8 cellular contexts compared by ENCODE assay signal in the genomic region with DNA sequence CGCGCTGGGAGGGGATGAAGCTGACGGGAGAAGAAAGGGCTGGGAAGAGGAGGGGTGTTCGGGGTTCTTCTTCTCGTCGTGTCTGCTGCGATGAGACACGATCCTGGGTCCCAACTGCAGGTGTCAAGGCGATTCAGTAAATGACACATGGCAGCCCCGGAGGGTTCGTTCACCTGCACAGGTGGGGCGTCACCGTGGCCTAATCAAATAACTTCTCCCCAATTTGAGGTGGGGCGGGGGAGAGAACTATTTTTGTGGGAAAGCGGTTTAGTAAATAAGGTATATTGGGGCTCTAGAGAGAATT. TPM values are rescaled to one million over a fixed set of nuclear protein-coding genes. Genes with fewer than 3 reads are reported as not detected.
A peak's percentile ranks its signal among the peaks of the same experiment; 100 is the strongest.
DNase-seq lines count a peak whose midpoint lies in the region; ATAC-seq and TF ChIP-seq lines count a peak whose summit lies in the region.

No MANE protein-coding gene starts in this region.

- peaks cover 71% of the 10 kb centered on the region for H3K27me3 Mint-ChIP-seq in central memory CD8-positive, alpha-beta T cell
- H3K27me3 Mint-ChIP-seq in natural killer cell (ENCODE audit: low read depth in 2 of 2): peaks cover 46 to 47% of the 10 kb centered on the region in 2 donors

- peaks cover 3% of the 10 kb centered on the region for H3K36me3 Mint-ChIP-seq in central memory CD8-positive, alpha-beta T cell (ENCODE audit: insufficient read depth)
- no peaks in the 10 kb centered on the region for H3K36me3 Mint-ChIP-seq in natural killer cell

- no peak overlapping the region for H3K9ac ChIP-seq in HUES6 (ENCODE audit: low read length)

- TF ChIP-seq CTCF in BJ (IDR thresholded peaks at IDR 0.05; ENCODE audit: insufficient read depth, low read depth, low read length) (no peak), natural killer cell (IDR thresholded peaks at IDR 0.05) (no peak)

- no peak for ATAC-seq in central memory CD8-positive, alpha-beta T cell (replicated peaks; ENCODE audit: extremely low read depth, poor library complexity, severe bottlenecking)
- no peak for ATAC-seq in natural killer cell
- ATAC-seq in HG02623 (IDR thresholded peaks at IDR 0.05; ENCODE audit: unreplicated experiment): no peak
- no peak for ATAC-seq in HG02870 (IDR thresholded peaks at IDR 0.05; ENCODE audit: unreplicated experiment)

- no peak overlapping the region for H3K27ac Mint-ChIP-seq in central memory CD8-positive, alpha-beta T cell (ENCODE audit: low read depth)
- H3K27ac Mint-ChIP-seq in natural killer cell: peak overlapping the region in 1 of 2 donors; percentile 52

- DNase-seq in BJ (ENCODE audit: low read depth) (no peak), natural killer cell (no peak)
- DNase-seq in central memory CD8-positive, alpha-beta T cell (ENCODE audit: low spot score in 2 of 2): no peak
- DNase-seq in stimulated activated CD8-positive, alpha-beta memory T cell treated with anti-CD3 and anti-CD28 coated beads, Interleukin-4, amount 100 ng/mL, for 48 hours: no peak
- no peak for DNase-seq in stimulated activated naive CD4-positive, alpha-beta T cell treated with Interleukin-2 at 50 U/mL for 16 hours (lab: John Stamatoyannopoulos, UW)

- H3K9me3 ChIP-seq in HUES6 (ENCODE audit: control insufficient read depth, insufficient read depth, low read depth, low read length): no peaks in the 10 kb centered on the region

- intact Hi-C loops in natural killer cell (cut with micrococcal nuclease): no loop called here

- POLR2A ChIA-PET in BJ (lab: Charles Lee): no interaction called here

- H3K4me3 Mint-ChIP-seq in central memory CD8-positive, alpha-beta T cell: peak overlapping the region; percentile 69
- peak overlapping the region; percentile 80 for H3K4me3 Mint-ChIP-seq in natural killer cell

- H3K4me3 ChIP-seq in BJ (ENCODE audit: low read depth, low read length) (peak overlapping the region; percentile 41), HUES6 (ENCODE audit: low read depth, low read length) (peak overlapping the region; percentile 71)

- peaks cover 9% of the 10 kb centered on the region for H3K4me1 ChIP-seq in HUES6 (ENCODE audit: control insufficient read depth, insufficient read depth, low read length)

- no peak overlapping the region for H3K27ac ChIP-seq in HUES6 (ENCODE audit: low read depth, low read length)

- CTCF ChIA-PET in BJ (lab: Yijun Ruan, JAX): interaction anchor here (1.1 kb wide), 1 partner anchor 91 kb away, joined by 3 read pairs; no protein-coding TSS in a partner anchor

- no peaks in the 10 kb centered on the region for H3K9me3 Mint-ChIP-seq in central memory CD8-positive, alpha-beta T cell
- no peaks in the 10 kb centered on the region for H3K9me3 Mint-ChIP-seq in natural killer cell

- peaks cover 13% of the 10 kb centered on the region for H3K4me1 Mint-ChIP-seq in central memory CD8-positive, alpha-beta T cell
- peaks cover 11 to 16% of the 10 kb centered on the region in 2 donors for H3K4me1 Mint-ChIP-seq in natural killer cell

- H3K36me3 ChIP-seq in BJ (ENCODE audit: control insufficient read depth, insufficient read depth, low read length): no peaks in the 10 kb centered on the region
- H3K36me3 ChIP-seq in HUES6 (ENCODE audit: control insufficient read depth, insufficient read depth, low read length): no peaks in the 10 kb centered on the region

- H3K27me3 ChIP-seq in BJ (ENCODE audit: control insufficient read depth, insufficient read depth, low read length) (peaks cover 17% of the 10 kb centered on the region), HUES6 (ENCODE audit: control insufficient read depth, insufficient read depth, low read length) (peaks cover 79% of the 10 kb centered on the region)

RNA-seq across cellular contexts. Expression of a gene that starts 0.6 kb away (rescaled TPM):
- 0.06 TPM in 1 of 2 replicates, not detected in the other for polyA plus RNA-seq in BJ (2011; rRNA removed)
- polyA minus RNA-seq in BJ (2011; rRNA and poly(A)+ RNA removed): not detected in 2 replicates
- total RNA-seq in natural killer cell: 1 to 10 TPM in 1 of 3 donors, not detected in 2; 1.0 TPM
